9 cellular contexts compared by ENCODE assay signal in genomic region chr6:127186889-127187288, GRCh38.
DNase-seq lines count a peak whose midpoint lies in the region; ATAC-seq, FAIRE-seq and TF ChIP-seq lines count a peak whose summit lies in the region.
"Had no signal": no experiment of that assay in that cellular context is flagged by ENCODE, and none has a peak within 500 bp of the region (broad histone marks: within the 10 kb centered on the region; RNA-seq: fewer than 3 reads in every experiment).

No MANE protein-coding gene starts in this region.

- no peaks in the 10 kb centered on the region for H3K4me1 ChIP-seq in thyroid gland
- H3K4me1 ChIP-seq: BLaER1 had no signal

- WGBS in thyroid gland, 2 donors, result 43 to 48% methylated on average over 6 of the region's 6 CpGs

- DNase-seq in DMS53 (lab: John Stamatoyannopoulos, UW) (peak; percentile 67), DMS53 treated with DMSO at 0.1 percent for 48 hours (lab: John Stamatoyannopoulos, UW; ENCODE audit: unreplicated experiment) (no peak), T-helper 9 cell (peak; percentile 36), astrocyte of the spinal cord (ENCODE audit: low read depth, low spot score) (no peak), medulla oblongata (ENCODE audit: extremely low spot score) (peak; percentile 32), thyroid gland (peak; percentile 13 to 33), frontal cortex (ENCODE audit: low spot score in 2 of 2) (no peak)

- peak; percentile 79 for ATAC-seq in HG03460 (IDR thresholded peaks at IDR 0.05; ENCODE audit: unreplicated experiment)

- TF ChIP-seq POLR2A in thyroid gland (IDR thresholded peaks at IDR 0.05), result no peak

- H3K27me3 ChIP-seq in thyroid gland, result no peaks in the 10 kb centered on the region
- H3K27me3 ChIP-seq: BLaER1 had no signal

- intact Hi-C loops in thyroid gland (cut with DNase I), result no loop called here

- no peak overlapping the region for H3K27ac ChIP-seq in thyroid gland
- H3K27ac ChIP-seq: BLaER1 had no signal

- in situ Hi-C loops in astrocyte of the spinal cord (cut with HindIII; ENCODE audit: low sequenced_read_pairs), result no loop called here

- TF ChIP-seq CTCF in astrocyte of the spinal cord (IDR thresholded peaks at IDR 0.05; ENCODE audit: low read depth, low read length) (peak; percentile 40), thyroid gland (IDR thresholded peaks at IDR 0.05) (peak in 3 of 6 experiments; percentile 16 to 25 (median 22))

- no peak for FAIRE-seq in frontal cortex (lab: Jason Lieb, UNC)

- H3K4me3 ChIP-seq in astrocyte of the spinal cord (ENCODE audit: low read depth, low read length) (no peak overlapping the region), thyroid gland (replicated peaks in 1 of 3) (no peak overlapping the region)
- H3K4me3 ChIP-seq: BLaER1 had no signal

- H3K36me3 ChIP-seq in thyroid gland, result no peaks in the 10 kb centered on the region
- H3K36me3 ChIP-seq: BLaER1 had no signal

- no peaks in the 10 kb centered on the region for H3K9me3 ChIP-seq in thyroid gland
- H3K9me3 ChIP-seq: BLaER1 had no signal

Comparison
In these comparisons a context has a peak if more than half of its experiments do, and no peak if none do; other contexts are left out.
1. DNase-seq: peak in DMS53 (single experiment), T-helper 9 cell (single experiment), medulla oblongata (single experiment) and thyroid gland (2 of 2); none in DMS53 treated with DMSO at 0.1 percent for 48 hours (single experiment), astrocyte of the spinal cord (single experiment) and frontal cortex (0 of 2).